ENCODE assay signal across 8 cellular contexts in the genomic region with DNA sequence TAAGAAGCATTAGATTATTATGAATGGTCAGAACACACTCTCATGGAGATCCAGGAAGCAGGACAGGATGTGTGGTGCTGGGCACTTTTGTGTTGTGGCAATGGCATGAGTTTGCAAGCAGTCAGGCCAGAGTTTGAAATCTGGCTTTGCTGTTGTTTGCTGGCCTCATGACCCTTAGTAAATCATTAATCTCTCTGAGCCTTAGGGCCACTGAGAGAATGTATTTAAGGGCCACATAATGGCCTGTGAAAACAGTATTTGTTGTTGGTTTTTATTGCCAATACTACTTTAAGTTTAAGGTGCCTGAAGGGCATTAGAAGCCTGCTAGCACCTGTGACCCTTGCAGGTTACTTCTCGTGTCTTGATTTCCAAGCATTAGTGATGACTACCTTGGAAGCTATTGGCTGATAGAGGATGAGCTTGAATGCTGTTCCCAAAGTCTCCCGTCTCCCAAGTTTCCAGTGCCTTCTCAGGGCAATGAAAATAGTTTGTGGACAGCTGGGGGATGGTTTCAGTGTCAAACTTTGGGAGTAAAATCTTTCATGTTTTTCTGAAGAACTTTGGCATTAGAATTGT. TPM values are rescaled to one million over a fixed set of nuclear protein-coding genes. Genes with fewer than 3 reads are reported as not detected.
DNase-seq lines count a peak whose midpoint lies in the region; ATAC-seq and TF ChIP-seq lines count a peak whose summit lies in the region.

No MANE protein-coding gene starts in this region.

- DNase-seq in breast epithelium (ENCODE audit: low spot score in 2 of 2) (no peak), gastrocnemius medialis (no peak), hepatic stellate cell (ENCODE audit: low spot score) (no peak), NCI-H187 (lab: John Stamatoyannopoulos, UW) (no peak), NCI-H2171 treated with DMSO at 0.1 percent for 48 hours (lab: John Stamatoyannopoulos, UW) (no peak)
- DNase-seq in central memory CD4-positive, alpha-beta T cell = no peak

- in situ Hi-C loops in gastrocnemius medialis (cut with MboI; ENCODE audit: low sequenced_read_pairs in 4 of 4) = no loop called here

- no peak for TF ChIP-seq POLR2A in breast epithelium (IDR thresholded peaks at IDR 0.05)
- no peak for TF ChIP-seq POLR2A in gastrocnemius medialis (IDR thresholded peaks at IDR 0.05)

- no peak for TF ChIP-seq CTCF in breast epithelium (IDR thresholded peaks at IDR 0.05)
- TF ChIP-seq CTCF in gastrocnemius medialis (IDR thresholded peaks at IDR 0.05 in 4 of 5, conservative IDR thresholded peaks at IDR 0.05 in 1 of 5) = no peak

- H3K27ac ChIP-seq in breast epithelium = peak overlapping the region; percentile 21 to 38
- peak overlapping the region; percentile 37 to 77 (median 53) for H3K27ac ChIP-seq in gastrocnemius medialis

- peak; percentile 38 for ATAC-seq in GM19025 (IDR thresholded peaks at IDR 0.05; ENCODE audit: low read depth, unreplicated experiment)
- peak; percentile 16 for ATAC-seq in HG03039 (IDR thresholded peaks at IDR 0.05; ENCODE audit: unreplicated experiment)
- no peak for ATAC-seq in gastrocnemius medialis

- intact Hi-C loops in breast epithelium (cut with DNase I; ENCODE audit: low total_unique reads) = no loop called here
- intact Hi-C loops in gastrocnemius medialis (cut with DNase I; ENCODE audit: low total_unique reads) = no loop called here

- no peaks in the 10 kb centered on the region for H3K36me3 ChIP-seq in breast epithelium
- H3K36me3 ChIP-seq in gastrocnemius medialis = no peaks in the 10 kb centered on the region

- H3K4me1 ChIP-seq in breast epithelium (peaks cover 0 to 9% of the 10 kb centered on the region in 2 donors), gastrocnemius medialis (peaks cover 68 to 79% of the 10 kb centered on the region in 2 donors)

- H3K9me3 ChIP-seq in breast epithelium (no peaks in the 10 kb centered on the region), gastrocnemius medialis (no peaks in the 10 kb centered on the region)

- H3K4me3 ChIP-seq in breast epithelium = no peak overlapping the region
- H3K4me3 ChIP-seq in gastrocnemius medialis = no peak overlapping the region

- H3K27me3 ChIP-seq in breast epithelium (no peaks in the 10 kb centered on the region), gastrocnemius medialis (no peaks in the 10 kb centered on the region)

RNA-seq across cellular contexts. Expression of a gene that starts 24.6 kb away (rescaled TPM):
- total RNA-seq in breast epithelium (10 to 100 TPM; 44.2 to 68.2 (median 47.9) TPM), gastrocnemius medialis (100 to 1,000 TPM in 1 of 4 donors, 10 to 100 TPM in 3; 45.9 to 132 (median 87.3) TPM)

RNA-seq across cellular contexts. Expression of a gene that starts 39.3 kb away (rescaled TPM):
- total RNA-seq in breast epithelium = 10 to 100 TPM; 37.0 to 68.2 (median 37.0) TPM
- 10 to 100 TPM; 38.0 to 77.4 (median 46.9) TPM for total RNA-seq in gastrocnemius medialis

Comparison
In these comparisons a context has a peak if more than half of its experiments do, and no peak if none do; other contexts are left out.
1. ATAC-seq: peak in GM19025 (single experiment) and HG03039 (single experiment); none in gastrocnemius medialis (0 of 2).